8 cellular contexts compared by ENCODE assay signal in genomic region chr2:178008636-178009289, GRCh38.
DNase-seq lines count a peak whose midpoint lies in the region; ATAC-seq and TF ChIP-seq lines count a peak whose summit lies in the region.
"Had no signal": no experiment of that assay in that cellular context is flagged by ENCODE, and none has a peak within 500 bp of the region (broad histone marks: within the 10 kb centered on the region; RNA-seq: fewer than 3 reads in every experiment).

No MANE protein-coding gene starts in this region.

- no peak overlapping the region for H2BK20ac ChIP-seq in IMR-90 (ENCODE audit: low read depth, low read length)

- POLR2A ChIA-PET in IMR-90 (lab: Charles Lee; ENCODE audit: unreplicated experiment), result no interaction called here

- CTCF ChIA-PET in IMR-90 (lab: Yijun Ruan, JAX), result interaction anchor here (0.6 kb wide), 1 partner anchor 723 kb away, joined by 3 read pairs; no protein-coding TSS in a partner anchor

- no TSS peak for BruUV-seq in IMR-90 (replicated peaks; lab: Mats Ljungman, UMichigan)

- no peak overlapping the region for H3K4me3 ChIP-seq in IMR-90 (ENCODE audit: insufficient read depth, low read depth, low read length)
- H3K4me3 ChIP-seq in fibroblast of lung (replicated peaks in 1 of 4; ENCODE audit: control extremely low read depth in 1 of 4, insufficient read depth in 1 of 4, low read depth in 3 of 4, low read length in 4 of 4), result no peak overlapping the region
- H3K4me3 ChIP-seq in stomach, result no peak overlapping the region
- no peak overlapping the region for H3K4me3 ChIP-seq in esophagus squamous epithelium

- TF ChIP-seq POLR2A in IMR-90 (IDR thresholded peaks at IDR 0.05; ENCODE audit: low read depth, low read length) (no peak), stomach (IDR thresholded peaks at IDR 0.05) (no peak), esophagus squamous epithelium (IDR thresholded peaks at IDR 0.05) (no peak)

- H4K5ac ChIP-seq in IMR-90 (ENCODE audit: low read depth, low read length), result no peak overlapping the region

- H3K18ac ChIP-seq in IMR-90 (ENCODE audit: low read depth, low read length), result no peak overlapping the region

- in situ Hi-C loops in IMR-90 (cut with MboI; ENCODE audit: low sequenced_read_pairs), result no loop called here

- H3K27ac Mint-ChIP-seq in effector memory CD8-positive, alpha-beta T cell, result no peak overlapping the region

- H2BK5ac ChIP-seq in IMR-90 (ENCODE audit: low read depth, low read length, poor library complexity, severe bottlenecking), result no peak overlapping the region

- H2BK120ac ChIP-seq in IMR-90 (ENCODE audit: low read depth, low read length), result no peak overlapping the region

- H3K4me1 ChIP-seq in IMR-90 (ENCODE audit: control insufficient read depth, insufficient read depth, low read length), result peaks cover 3% of the 10 kb centered on the region; the same call in 1 of the 2 replicates
- H3K4me1 ChIP-seq in fibroblast of lung (ENCODE audit: control insufficient read depth, extremely low read depth, insufficient read depth, low read length), result no peaks in the 10 kb centered on the region
- H3K4me1 ChIP-seq in stomach, result no peaks in the 10 kb centered on the region
- H3K4me1 ChIP-seq in esophagus squamous epithelium, result no peaks in the 10 kb centered on the region

- H2AK9ac ChIP-seq in IMR-90 (replicated peaks; ENCODE audit: low read depth, low read length, poor library complexity), result no peak overlapping the region

- H3K36me3 Mint-ChIP-seq in effector memory CD8-positive, alpha-beta T cell (ENCODE audit: insufficient read depth), result no peaks in the 10 kb centered on the region

- H4K20me1 ChIP-seq in IMR-90 (ENCODE audit: insufficient read depth, low read length) (no peaks in the 10 kb centered on the region), fibroblast of lung (ENCODE audit: control insufficient read depth, extremely low read depth, insufficient read depth, low read length) (no peaks in the 10 kb centered on the region)

- H3K4ac ChIP-seq in IMR-90 (ENCODE audit: low read depth, low read length), result no peak overlapping the region

- H3K36me3 ChIP-seq in IMR-90 (ENCODE audit: control insufficient read depth, insufficient read depth, low read length) (no peaks in the 10 kb centered on the region), fibroblast of lung (ENCODE audit: control insufficient read depth, insufficient read depth, low read length) (no peaks in the 10 kb centered on the region), stomach (no peaks in the 10 kb centered on the region), esophagus squamous epithelium (no peaks in the 10 kb centered on the region)

- peaks cover 19 to 26% of the 10 kb centered on the region in 2 donors for H3K27me3 Mint-ChIP-seq in effector memory CD8-positive, alpha-beta T cell

- no peaks in the 10 kb centered on the region for H3K9me3 Mint-ChIP-seq in effector memory CD8-positive, alpha-beta T cell

- H3K9ac ChIP-seq in IMR-90 (ENCODE audit: low read depth, low read length), result no peak overlapping the region
- no peak overlapping the region for H3K9ac ChIP-seq in fibroblast of lung (ENCODE audit: insufficient read depth, low read length)

- H3K27me3 ChIP-seq in IMR-90 (ENCODE audit: control insufficient read depth, insufficient read depth, low read length) (no peaks in the 10 kb centered on the region), fibroblast of lung (ENCODE audit: control insufficient read depth, insufficient read depth, low read length) (no peaks in the 10 kb centered on the region), stomach (no peaks in the 10 kb centered on the region), esophagus squamous epithelium (no peaks in the 10 kb centered on the region)

- H3K9me3 ChIP-seq in IMR-90 (ENCODE audit: control insufficient read depth, insufficient read depth, low read length), result no peaks in the 10 kb centered on the region
- no peaks in the 10 kb centered on the region for H3K9me3 ChIP-seq in fibroblast of lung (ENCODE audit: control insufficient read depth, insufficient read depth, low read depth, low read length)
- no peaks in the 10 kb centered on the region for H3K9me3 ChIP-seq in stomach
- no peaks in the 10 kb centered on the region for H3K9me3 ChIP-seq in esophagus squamous epithelium

- no peak for TF ChIP-seq RAD21 in IMR-90 (IDR thresholded peaks at IDR 0.05; ENCODE audit: low read length)

- H2BK15ac ChIP-seq in IMR-90 (ENCODE audit: low read depth, low read length), result no peak overlapping the region

- no peak overlapping the region for H3K56ac ChIP-seq in IMR-90 (ENCODE audit: extremely low read depth, insufficient read depth, low read length)

- H3K27ac ChIP-seq in IMR-90 (ENCODE audit: insufficient read depth, low read length) (no peak overlapping the region), fibroblast of lung (ENCODE audit: insufficient read depth, low read length) (no peak overlapping the region), stomach (no peak overlapping the region), esophagus squamous epithelium (no peak overlapping the region)

- H3K4me2 ChIP-seq in IMR-90 (ENCODE audit: low read depth, low read length) (no peak overlapping the region), fibroblast of lung (ENCODE audit: extremely low read depth, insufficient read depth, low read length) (no peak overlapping the region)

- H3K79me2 ChIP-seq in fibroblast of lung (ENCODE audit: control insufficient read depth, insufficient read depth, low read length), result no peaks in the 10 kb centered on the region

- H3K14ac ChIP-seq in IMR-90 (replicated peaks; ENCODE audit: low read depth, low read length), result no peak overlapping the region

- DNase-seq in IMR-90 (peak; percentile 65), NCI-H524 treated with DMSO at 0.1 percent for 48 hours (lab: John Stamatoyannopoulos, UW) (peak; percentile 70), fibroblast of lung (ENCODE audit: low read depth in 2 of 2) (peak; percentile 3 to 84), stomach (peak; percentile 47), esophagus squamous epithelium (lab: John Stamatoyannopoulos, UW) (no peak)
- DNase-seq in effector memory CD8-positive, alpha-beta T cell, result no peak
- DNase-seq in activated CD8-positive, alpha-beta memory T cell treated with anti-CD3 and anti-CD28 coated beads for 24 hours, result no peak
- DNase-seq: NK-92 treated with Interleukin-12 subunit alpha and Interleukin-12 subunit beta, amount 100 ng/mL, for 24 hours had no signal

- intact Hi-C loops in IMR-90 (cut with micrococcal nuclease) (no loop called here), stomach (cut with DNase I; ENCODE audit: low total_unique reads) (no loop called here), esophagus squamous epithelium (cut with DNase I) (no loop called here)

- H3K4me1 Mint-ChIP-seq in effector memory CD8-positive, alpha-beta T cell (ENCODE audit: low read depth in 2 of 2), result no peaks in the 10 kb centered on the region

- no peaks in the 10 kb centered on the region for H3K9me1 ChIP-seq in IMR-90 (ENCODE audit: insufficient read depth, low read length)

- no peak overlapping the region for H3K4me3 Mint-ChIP-seq in effector memory CD8-positive, alpha-beta T cell

- dilution Hi-C loops in IMR-90 (cut with HindIII; ENCODE audit: low sequenced_read_pairs, unreplicated experiment), result no loop called here

- TF ChIP-seq CTCF in IMR-90 (conservative IDR thresholded peaks at IDR 0.05; ENCODE audit: low read depth, low read length), result no peak
- no peak for TF ChIP-seq CTCF in fibroblast of lung (conservative IDR thresholded peaks at IDR 0.05 in 1 of 2, IDR thresholded peaks at IDR 0.05 in 1 of 2; ENCODE audit: low read depth in 1 of 2, low read length in 2 of 2)
- no peak for TF ChIP-seq CTCF in stomach (IDR thresholded peaks at IDR 0.05)
- no peak for TF ChIP-seq CTCF in esophagus squamous epithelium (IDR thresholded peaks at IDR 0.05)

- no peak overlapping the region for H3K23ac ChIP-seq in IMR-90 (ENCODE audit: low read depth, low read length)

- TF ChIP-seq EP300 in stomach (IDR thresholded peaks at IDR 0.05), result no peak

- WGBS in IMR-90 (ENCODE audit: extremely low coverage in 2 of 2, insufficient read length in 1 of 2), 2 experiments, result no CpG with 5 or more reads among the region's 5 CpGs
- WGBS in stomach, 5 donors, result 52 to 61% (median 56%) methylated on average over 5 of the region's 5 CpGs
- WGBS in esophagus squamous epithelium, 2 donors, result 51 to 53% methylated on average over 5 of the region's 5 CpGs

- H2AFZ ChIP-seq in IMR-90 (replicated peaks; ENCODE audit: low read length, poor library complexity) (peak overlapping the region; percentile 18), fibroblast of lung (ENCODE audit: low read length) (no peak overlapping the region)

- H4K91ac ChIP-seq in IMR-90 (ENCODE audit: insufficient read depth, low read depth, low read length), result no peak overlapping the region

- H4K8ac ChIP-seq in IMR-90 (ENCODE audit: low read depth in 2 of 2, low read length in 2 of 2), result no peak overlapping the region

- no peak overlapping the region for H2AK5ac ChIP-seq in IMR-90 (ENCODE audit: low read depth, low read length)

- no peaks in the 10 kb centered on the region for H3K79me1 ChIP-seq in IMR-90 (ENCODE audit: low read depth in 1 of 2, low read length in 2 of 2)

- peak; percentile 49 for ATAC-seq in IMR-90 (ENCODE audit: low read depth)
- no peak for ATAC-seq in effector memory CD8-positive, alpha-beta T cell (replicated peaks)

TF ChIP-seq in IMR-90, 13 proteins besides CTCF, POLR2A, EP300 and RAD21:
- no peak for TF ChIP-seq FOS (IDR thresholded peaks at IDR 0.05; ENCODE audit: low read depth, low read length)
- TF ChIP-seq RCOR1 (IDR thresholded peaks at IDR 0.05; ENCODE audit: insufficient replicate concordance, low read length), result no peak

Comparison
In these comparisons a context has a peak if more than half of its experiments do, and no peak if none do; other contexts are left out.
1. DNase-seq: peak in IMR-90 (single experiment), NCI-H524 treated with DMSO at 0.1 percent for 48 hours (single experiment), fibroblast of lung (2 of 2) and stomach (single experiment); none in effector memory CD8-positive, alpha-beta T cell (0 of 3), esophagus squamous epithelium (single experiment) and activated CD8-positive, alpha-beta memory T cell treated with anti-CD3 and anti-CD28 coated beads for 24 hours (single experiment).